In genomic region chr1:24568475-24568874, GRCh38 we compare ENCODE assay signal across 1 cellular context.
TF ChIP-seq lines count a peak whose summit lies in the region.

No MANE protein-coding gene starts in this region.

TF ChIP-seq in IMR-90, 13 proteins besides CTCF, POLR2A, EP300 and RAD21 (continued from another document):
- no peak for TF ChIP-seq USF2 (IDR thresholded peaks at IDR 0.05; ENCODE audit: low read depth, low read length)
- TF ChIP-seq RFX5 (IDR thresholded peaks at IDR 0.05; ENCODE audit: low read depth, low read length) = no peak
- TF ChIP-seq ELK1 (IDR thresholded peaks at IDR 0.05; ENCODE audit: borderline replicate concordance, low read depth, low read length) = no peak
- no peak for TF ChIP-seq CHD1 (IDR thresholded peaks at IDR 0.05; ENCODE audit: low read depth, low read length)
- no peak for TF ChIP-seq MXI1 (IDR thresholded peaks at IDR 0.05; ENCODE audit: borderline replicate concordance, low read depth, low read length)
- no peak for TF ChIP-seq CEBPB (IDR thresholded peaks at IDR 0.05; ENCODE audit: low read depth, low read length)
